ENCODE assay signal across 1 cellular context in the genomic region with DNA sequence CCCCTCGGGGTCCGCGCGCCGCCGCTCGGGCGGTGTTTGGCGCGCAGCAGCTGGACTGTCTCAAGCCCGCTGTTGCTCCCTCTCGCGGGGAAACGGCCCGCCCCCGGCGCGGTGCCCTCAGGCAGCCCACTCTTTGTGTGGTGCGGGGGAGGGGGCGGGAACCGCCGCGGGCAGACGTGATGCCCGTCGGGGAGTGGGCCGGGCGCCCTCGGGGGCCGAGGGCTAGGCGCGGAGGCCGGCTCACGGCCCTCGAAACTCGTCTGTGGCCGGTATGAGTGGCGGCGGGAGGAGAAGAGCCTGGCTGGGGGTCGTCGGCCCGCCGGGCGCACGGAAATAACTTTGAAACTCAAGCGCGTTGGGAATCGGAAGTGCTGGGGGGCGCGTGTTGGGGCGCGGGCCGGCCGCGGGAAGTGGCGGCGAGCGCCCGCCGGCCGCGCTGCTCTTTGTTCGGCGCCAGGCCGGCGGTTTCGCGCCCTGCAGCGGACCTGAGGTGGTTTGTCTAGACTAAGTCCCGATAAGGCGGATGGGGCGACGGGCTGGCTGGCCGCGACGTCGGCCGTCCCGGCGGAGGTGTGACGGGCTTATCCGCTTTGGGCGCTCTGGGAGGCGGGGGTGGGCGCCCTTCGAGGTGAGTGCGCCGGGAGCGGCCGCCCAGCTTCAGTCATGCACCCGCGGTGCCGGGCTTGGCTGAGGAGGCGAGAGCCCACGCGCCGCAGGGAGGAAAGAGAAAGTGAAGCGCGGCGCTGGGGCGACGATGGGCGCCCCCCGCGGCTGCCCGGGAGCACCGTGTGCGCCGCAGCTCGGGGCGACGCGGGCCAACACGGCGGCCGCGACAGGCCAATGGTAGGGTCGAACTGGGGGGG.
A peak's percentile ranks its signal among the peaks of the same experiment; 100 is the strongest.
TF ChIP-seq lines count a peak whose summit lies in the region.

No MANE protein-coding gene starts in this region.

TF ChIP-seq in HepG2, 621 proteins besides CTCF, POLR2A, EP300 and RAD21 (continued from another document and continues in another):
- TF ChIP-seq, protein P1, sequence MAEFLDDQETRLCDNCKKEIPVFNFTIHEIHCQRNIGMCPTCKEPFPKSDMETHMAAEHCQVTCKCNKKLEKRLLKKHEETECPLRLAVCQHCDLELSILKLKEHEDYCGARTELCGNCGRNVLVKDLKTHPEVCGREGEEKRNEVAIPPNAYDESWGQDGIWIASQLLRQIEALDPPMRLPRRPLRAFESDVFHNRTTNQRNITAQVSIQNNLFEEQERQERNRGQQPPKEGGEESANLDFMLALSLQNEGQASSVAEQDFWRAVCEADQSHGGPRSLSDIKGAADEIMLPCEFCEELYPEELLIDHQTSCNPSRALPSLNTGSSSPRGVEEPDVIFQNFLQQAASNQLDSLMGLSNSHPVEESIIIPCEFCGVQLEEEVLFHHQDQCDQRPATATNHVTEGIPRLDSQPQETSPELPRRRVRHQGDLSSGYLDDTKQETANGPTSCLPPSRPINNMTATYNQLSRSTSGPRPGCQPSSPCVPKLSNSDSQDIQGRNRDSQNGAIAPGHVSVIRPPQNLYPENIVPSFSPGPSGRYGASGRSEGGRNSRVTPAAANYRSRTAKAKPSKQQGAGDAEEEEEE (CRISPR knock-in tag; IDR thresholded peaks at IDR 0.05; ENCODE audit: borderline replicate concordance) = no peak; the same call in 1 of the 2 replicates
- TF ChIP-seq FOSL2 (CRISPR knock-in tag; IDR thresholded peaks at IDR 0.05) = no peak
- no peak for TF ChIP-seq NFRKB (IDR thresholded peaks at IDR 0.05)
- 0 out of 2 replicates have a peak, but pooled peaks have one; percentile 20 for TF ChIP-seq WIZ (CRISPR knock-in tag; IDR thresholded peaks at IDR 0.05)
- TF ChIP-seq MTF1 (CRISPR knock-in tag; IDR thresholded peaks at IDR 0.05) = no peak
- no peak for TF ChIP-seq CEBPG (CRISPR knock-in tag; IDR thresholded peaks at IDR 0.05)
- no peak for TF ChIP-seq ZNF160 (CRISPR knock-in tag; IDR thresholded peaks at IDR 0.05)
- TF ChIP-seq SIX4 (CRISPR knock-in tag; IDR thresholded peaks at IDR 0.05) = no peak
- TF ChIP-seq, protein P2, sequence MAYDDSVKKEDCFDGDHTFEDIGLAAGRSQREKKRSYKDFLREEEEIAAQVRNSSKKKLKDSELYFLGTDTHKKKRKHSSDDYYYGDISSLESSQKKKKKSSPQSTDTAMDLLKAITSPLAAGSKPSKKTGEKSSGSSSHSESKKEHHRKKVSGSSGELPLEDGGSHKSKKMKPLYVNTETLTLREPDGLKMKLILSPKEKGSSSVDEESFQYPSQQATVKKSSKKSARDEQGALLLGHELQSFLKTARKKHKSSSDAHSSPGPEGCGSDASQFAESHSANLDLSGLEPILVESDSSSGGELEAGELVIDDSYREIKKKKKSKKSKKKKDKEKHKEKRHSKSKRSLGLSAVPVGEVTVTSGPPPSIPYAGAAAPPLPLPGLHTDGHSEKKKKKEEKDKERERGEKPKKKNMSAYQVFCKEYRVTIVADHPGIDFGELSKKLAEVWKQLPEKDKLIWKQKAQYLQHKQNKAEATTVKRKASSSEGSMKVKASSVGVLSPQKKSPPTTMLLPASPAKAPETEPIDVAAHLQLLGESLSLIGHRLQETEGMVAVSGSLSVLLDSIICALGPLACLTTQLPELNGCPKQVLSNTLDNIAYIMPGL (CRISPR knock-in tag; IDR thresholded peaks at IDR 0.05; ENCODE audit: borderline replicate concordance in 1 of 2, low read depth in 1 of 2) = peak; percentile 10 to 25; a peak in 2 of 4 replicates
- TF ChIP-seq POLR2G (IDR thresholded peaks at IDR 0.05; ENCODE audit: low read depth, low read length) = peak; percentile 54; the same call in 1 of the 2 replicates
- TF ChIP-seq BORCS8-MEF2B (CRISPR knock-in tag; IDR thresholded peaks at IDR 0.05) = 0 out of 2 replicates have a peak, but pooled peaks have one; percentile 7
- TF ChIP-seq NBN (conservative IDR thresholded peaks at IDR 0.05) = no peak
- TF ChIP-seq MED1 (CRISPR knock-in tag; IDR thresholded peaks at IDR 0.05) = peak; percentile 21; the same call in 1 of the 2 replicates
- no peak for TF ChIP-seq KDM4B (CRISPR knock-in tag; IDR thresholded peaks at IDR 0.05)
- TF ChIP-seq RXRA (CRISPR knock-in tag; IDR thresholded peaks at IDR 0.05) = peak; percentile 32
- no peak for TF ChIP-seq MIER3 (CRISPR knock-in tag; IDR thresholded peaks at IDR 0.05; ENCODE audit: borderline replicate concordance)
- TF ChIP-seq FIP1L1 (IDR thresholded peaks at IDR 0.05; ENCODE audit: borderline replicate concordance, insufficient read depth, low read depth, low read length) = 0 out of 2 replicates have a peak, but pooled peaks have one; percentile 19
- TF ChIP-seq ZSCAN25 (CRISPR knock-in tag; IDR thresholded peaks at IDR 0.05) = no peak
- TF ChIP-seq SP4 (CRISPR knock-in tag; IDR thresholded peaks at IDR 0.05) = no peak; the same call in 1 of the 2 replicates
- no peak for TF ChIP-seq TAF1 (CRISPR knock-in tag; IDR thresholded peaks at IDR 0.05)
- TF ChIP-seq CHCHD3 (CRISPR knock-in tag; IDR thresholded peaks at IDR 0.05) = peak; percentile 92
- TF ChIP-seq ZFP36 (IDR thresholded peaks at IDR 0.05; ENCODE audit: borderline replicate concordance, low read depth, low read length, partially characterized antibody) = no peak
- no peak for TF ChIP-seq IKZF1 (IDR thresholded peaks at IDR 0.05)
- peak; percentile 96 for TF ChIP-seq RBFOX2 (IDR thresholded peaks at IDR 0.05; ENCODE audit: low read depth, low read length)
- TF ChIP-seq ZBTB42 (CRISPR knock-in tag; IDR thresholded peaks at IDR 0.05) = 0 out of 2 replicates have a peak, but pooled peaks have one; percentile 38
- TF ChIP-seq SNAI1 (CRISPR knock-in tag; IDR thresholded peaks at IDR 0.05; ENCODE audit: borderline replicate concordance) = no peak
- TF ChIP-seq CENPX (CRISPR knock-in tag; IDR thresholded peaks at IDR 0.05) = no peak
- no peak for TF ChIP-seq KLF9 (CRISPR knock-in tag; IDR thresholded peaks at IDR 0.05; ENCODE audit: low read depth)
- TF ChIP-seq ZNF747 (CRISPR knock-in tag; IDR thresholded peaks at IDR 0.05; ENCODE audit: borderline replicate concordance) = no peak
- no peak; the same call in 1 of the 2 replicates for TF ChIP-seq KDM2A (CRISPR knock-in tag; IDR thresholded peaks at IDR 0.05; ENCODE audit: borderline replicate concordance, low read depth)
- no peak for TF ChIP-seq HCFC1 (IDR thresholded peaks at IDR 0.05; ENCODE audit: low read depth, low read length)
- TF ChIP-seq MIXL1 (CRISPR knock-in tag; IDR thresholded peaks at IDR 0.05) = no peak
- no peak for TF ChIP-seq ZNF335 (CRISPR knock-in tag; IDR thresholded peaks at IDR 0.05)
- TF ChIP-seq, protein P3, sequence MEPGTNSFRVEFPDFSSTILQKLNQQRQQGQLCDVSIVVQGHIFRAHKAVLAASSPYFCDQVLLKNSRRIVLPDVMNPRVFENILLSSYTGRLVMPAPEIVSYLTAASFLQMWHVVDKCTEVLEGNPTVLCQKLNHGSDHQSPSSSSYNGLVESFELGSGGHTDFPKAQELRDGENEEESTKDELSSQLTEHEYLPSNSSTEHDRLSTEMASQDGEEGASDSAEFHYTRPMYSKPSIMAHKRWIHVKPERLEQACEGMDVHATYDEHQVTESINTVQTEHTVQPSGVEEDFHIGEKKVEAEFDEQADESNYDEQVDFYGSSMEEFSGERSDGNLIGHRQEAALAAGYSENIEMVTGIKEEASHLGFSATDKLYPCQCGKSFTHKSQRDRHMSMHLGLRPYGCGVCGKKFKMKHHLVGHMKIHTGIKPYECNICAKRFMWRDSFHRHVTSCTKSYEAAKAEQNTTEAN (CRISPR knock-in tag; conservative IDR thresholded peaks at IDR 0.05) = no peak
- TF ChIP-seq ZNF451 (CRISPR knock-in tag; IDR thresholded peaks at IDR 0.05) = no peak
- no peak for TF ChIP-seq SCMH1 (CRISPR knock-in tag; IDR thresholded peaks at IDR 0.05; ENCODE audit: borderline replicate concordance)
- no peak for TF ChIP-seq NR2F6 (IDR thresholded peaks at IDR 0.05)
- no peak for TF ChIP-seq NR2F6 (CRISPR knock-in tag; IDR thresholded peaks at IDR 0.05)
- TF ChIP-seq, protein P4, sequence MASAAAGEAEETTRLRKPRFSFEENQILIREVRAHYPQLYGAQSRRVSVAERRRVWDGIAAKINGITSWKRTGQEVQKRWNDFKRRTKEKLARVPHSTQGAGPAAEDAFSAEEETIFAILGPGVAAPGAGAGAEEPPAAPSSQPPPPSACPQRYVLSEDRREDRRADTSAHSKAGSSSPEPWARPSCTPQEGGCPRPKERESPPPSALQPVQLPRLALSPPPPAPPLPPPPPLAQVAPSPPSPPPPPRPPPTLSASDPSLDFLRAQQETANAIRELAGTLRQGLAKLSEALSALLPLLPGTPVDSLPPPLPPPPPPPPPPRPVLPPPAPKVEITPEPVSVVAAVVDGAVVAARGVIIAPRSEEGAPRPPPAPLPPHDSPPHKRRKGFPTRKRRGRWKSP (CRISPR knock-in tag; IDR thresholded peaks at IDR 0.05) = no peak; the same call in 1 of the 2 replicates
- no peak for TF ChIP-seq ZFP82 (CRISPR knock-in tag; IDR thresholded peaks at IDR 0.05; ENCODE audit: borderline replicate concordance)
- 0 out of 2 replicates have a peak, but pooled peaks have one; percentile 61 for TF ChIP-seq ZNF30 (CRISPR knock-in tag; IDR thresholded peaks at IDR 0.05)
- TF ChIP-seq YY1 (IDR thresholded peaks at IDR 0.05; ENCODE audit: insufficient read depth, insufficient replicate concordance, low read depth, low read length) = peak; percentile 30
- TF ChIP-seq, protein P5, sequence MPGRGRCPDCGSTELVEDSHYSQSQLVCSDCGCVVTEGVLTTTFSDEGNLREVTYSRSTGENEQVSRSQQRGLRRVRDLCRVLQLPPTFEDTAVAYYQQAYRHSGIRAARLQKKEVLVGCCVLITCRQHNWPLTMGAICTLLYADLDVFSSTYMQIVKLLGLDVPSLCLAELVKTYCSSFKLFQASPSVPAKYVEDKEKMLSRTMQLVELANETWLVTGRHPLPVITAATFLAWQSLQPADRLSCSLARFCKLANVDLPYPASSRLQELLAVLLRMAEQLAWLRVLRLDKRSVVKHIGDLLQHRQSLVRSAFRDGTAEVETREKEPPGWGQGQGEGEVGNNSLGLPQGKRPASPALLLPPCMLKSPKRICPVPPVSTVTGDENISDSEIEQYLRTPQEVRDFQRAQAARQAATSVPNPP (CRISPR knock-in tag; IDR thresholded peaks at IDR 0.05) = no peak
- TF ChIP-seq RAD51 (IDR thresholded peaks at IDR 0.05; ENCODE audit: borderline replicate concordance) = no peak
- no peak for TF ChIP-seq KLF15 (CRISPR knock-in tag; IDR thresholded peaks at IDR 0.05; ENCODE audit: borderline replicate concordance)
- TF ChIP-seq, protein P6, sequence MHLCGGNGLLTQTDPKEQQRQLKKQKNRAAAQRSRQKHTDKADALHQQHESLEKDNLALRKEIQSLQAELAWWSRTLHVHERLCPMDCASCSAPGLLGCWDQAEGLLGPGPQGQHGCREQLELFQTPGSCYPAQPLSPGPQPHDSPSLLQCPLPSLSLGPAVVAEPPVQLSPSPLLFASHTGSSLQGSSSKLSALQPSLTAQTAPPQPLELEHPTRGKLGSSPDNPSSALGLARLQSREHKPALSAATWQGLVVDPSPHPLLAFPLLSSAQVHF (CRISPR knock-in tag; IDR thresholded peaks at IDR 0.05) = 0 out of 2 replicates have a peak, but pooled peaks have one; percentile 35
- peak; percentile 8; the same call in 1 of the 2 replicates for TF ChIP-seq GFI1 (CRISPR knock-in tag; IDR thresholded peaks at IDR 0.05; ENCODE audit: borderline replicate concordance)
- TF ChIP-seq ARID2 (CRISPR knock-in tag; IDR thresholded peaks at IDR 0.05; ENCODE audit: borderline replicate concordance) = no peak
- TF ChIP-seq, protein P7, sequence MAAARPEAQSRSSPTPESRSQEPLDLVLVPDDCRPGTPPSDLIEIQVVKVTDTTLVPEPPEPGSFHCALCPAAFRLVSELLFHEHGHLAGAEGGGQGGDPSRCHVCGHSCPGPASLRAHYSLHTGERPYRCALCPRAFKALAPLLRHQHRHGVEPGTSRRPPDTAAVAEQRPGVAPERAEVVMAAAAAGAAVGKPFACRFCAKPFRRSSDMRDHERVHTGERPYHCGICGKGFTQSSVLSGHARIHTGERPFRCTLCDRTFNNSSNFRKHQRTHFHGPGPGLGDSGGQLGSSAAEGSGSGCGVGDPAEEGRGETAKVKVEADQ (CRISPR knock-in tag; IDR thresholded peaks at IDR 0.05; ENCODE audit: borderline replicate concordance) = 0 out of 2 replicates have a peak, but pooled peaks have one; percentile 70
- TF ChIP-seq, protein P8, sequence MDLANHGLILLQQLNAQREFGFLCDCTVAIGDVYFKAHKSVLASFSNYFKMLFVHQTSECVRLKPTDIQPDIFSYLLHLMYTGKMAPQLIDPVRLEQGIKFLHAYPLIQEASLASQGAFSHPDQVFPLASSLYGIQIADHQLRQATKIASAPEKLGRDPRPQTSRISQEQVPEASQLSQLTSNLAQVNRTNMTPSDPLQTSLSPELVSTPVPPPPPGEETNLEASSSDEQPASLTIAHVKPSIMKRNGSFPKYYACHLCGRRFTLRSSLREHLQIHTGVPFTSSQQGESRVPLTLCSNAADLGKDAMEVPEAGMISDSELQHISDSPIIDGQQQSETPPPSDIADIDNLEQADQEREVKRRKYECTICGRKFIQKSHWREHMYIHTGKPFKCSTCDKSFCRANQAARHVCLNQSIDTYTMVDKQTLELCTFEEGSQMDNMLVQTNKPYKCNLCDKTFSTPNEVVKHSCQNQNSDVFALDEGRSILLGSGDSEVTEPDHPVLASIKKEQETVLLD (CRISPR knock-in tag; IDR thresholded peaks at IDR 0.05; ENCODE audit: low read depth) = no peak
- TF ChIP-seq NFYB (CRISPR knock-in tag; IDR thresholded peaks at IDR 0.05) = no peak; the same call in 1 of the 2 replicates
- peak; percentile 34 for TF ChIP-seq ASH2L (IDR thresholded peaks at IDR 0.05; ENCODE audit: insufficient read length, low read depth, low read length)
- TF ChIP-seq, protein P9, sequence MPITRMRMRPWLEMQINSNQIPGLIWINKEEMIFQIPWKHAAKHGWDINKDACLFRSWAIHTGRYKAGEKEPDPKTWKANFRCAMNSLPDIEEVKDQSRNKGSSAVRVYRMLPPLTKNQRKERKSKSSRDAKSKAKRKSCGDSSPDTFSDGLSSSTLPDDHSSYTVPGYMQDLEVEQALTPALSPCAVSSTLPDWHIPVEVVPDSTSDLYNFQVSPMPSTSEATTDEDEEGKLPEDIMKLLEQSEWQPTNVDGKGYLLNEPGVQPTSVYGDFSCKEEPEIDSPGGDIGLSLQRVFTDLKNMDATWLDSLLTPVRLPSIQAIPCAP (CRISPR knock-in tag; IDR thresholded peaks at IDR 0.05; ENCODE audit: low read depth) = no peak
- no peak for TF ChIP-seq TBP (CRISPR knock-in tag; IDR thresholded peaks at IDR 0.05)
- TF ChIP-seq ZNF790 (CRISPR knock-in tag; IDR thresholded peaks at IDR 0.05; ENCODE audit: borderline replicate concordance) = no peak
- TF ChIP-seq ZNF816 (CRISPR knock-in tag; IDR thresholded peaks at IDR 0.05; ENCODE audit: borderline replicate concordance) = 0 out of 2 replicates have a peak, but pooled peaks have one; percentile 10
- TF ChIP-seq ZNF136 (CRISPR knock-in tag; IDR thresholded peaks at IDR 0.05; ENCODE audit: low read depth) = peak; percentile 18; the same call in 1 of the 2 replicates
- TF ChIP-seq CBX1 (IDR thresholded peaks at IDR 0.05; ENCODE audit: low read depth) = peak; percentile 16
- TF ChIP-seq HDAC2 (CRISPR knock-in tag; IDR thresholded peaks at IDR 0.05) = no peak; the same call in 1 of the 2 replicates
- TF ChIP-seq TCF7 (IDR thresholded peaks at IDR 0.05; ENCODE audit: low read depth) = no peak
